Comparison of ENCODE assay signal across 8 cellular contexts in genomic region chr1:67570473-67571143, GRCh38.
DNase-seq lines count a peak whose midpoint lies in the region; ATAC-seq and TF ChIP-seq lines count a peak whose summit lies in the region.

No MANE protein-coding gene starts in this region.

- DNase-seq in GM04504 (ENCODE audit: low read depth) (peak; percentile 86), fibroblast of the aortic adventitia (ENCODE audit: low read depth) (peak; percentile 98), sciatic nerve (ENCODE audit: low spot score) (no peak), DMS79 (lab: John Stamatoyannopoulos, UW) (no peak), NCI-H1048 (lab: John Stamatoyannopoulos, UW) (no peak), NCI-H345 treated with DMSO at 0.1 percent for 48 hours (lab: John Stamatoyannopoulos, UW; ENCODE audit: unreplicated experiment) (no peak), ecto neural progenitor cell (ENCODE audit: low spot score) (no peak)

- ATAC-seq in SK-N-SH treated with all-trans-retinoic acid at 6 μM for 48 hours (peak; percentile 94), sciatic nerve (peak; percentile 47)

- intact Hi-C loops in sciatic nerve (cut with DNase I), result no loop called here

- H3K4me3 ChIP-seq in fibroblast of the aortic adventitia (ENCODE audit: low read depth, low read length), result no peak overlapping the region

- TF ChIP-seq CTCF in fibroblast of the aortic adventitia (IDR thresholded peaks at IDR 0.05; ENCODE audit: insufficient read depth, low read length), result no peak

TF ChIP-seq in SK-N-SH treated with all-trans-retinoic acid at 6 μM for 48 hours, 23 proteins besides CTCF, POLR2A, EP300 and RAD21:
- TF ChIP-seq ISL1 (CRISPR knock-in tag; IDR thresholded peaks at IDR 0.05) (peak; percentile 27; the same call in 1 of the 2 replicates), OSR1 (CRISPR knock-in tag; IDR thresholded peaks at IDR 0.05) (no peak)

Comparison
In these comparisons a context has a peak if more than half of its experiments do, and no peak if none do; other contexts are left out.
1. DNase-seq: peak in GM04504 (single experiment) and fibroblast of the aortic adventitia (single experiment); none in sciatic nerve (single experiment), DMS79 (single experiment), NCI-H1048 (single experiment), NCI-H345 treated with DMSO at 0.1 percent for 48 hours (single experiment) and ecto neural progenitor cell (single experiment).